In genomic region chr3:146221276-146221675, GRCh38 we compare ENCODE assay signal across 2 cellular contexts.
TF ChIP-seq lines count a peak whose summit lies in the region.

No MANE protein-coding gene starts in this region.

TF ChIP-seq in endothelial cell of umbilical vein, 7 proteins besides CTCF, POLR2A, EP300 and RAD21 (continued from another document):
- TF ChIP-seq JUN (IDR thresholded peaks at IDR 0.05; ENCODE audit: borderline replicate concordance, insufficient read depth, insufficient read length, low read depth) (no peak), POLR2AphosphoS5 (IDR thresholded peaks at IDR 0.05; ENCODE audit: insufficient read depth, low read depth, low read length) (no peak)

TF ChIP-seq in liver, 16 proteins besides CTCF, POLR2A, EP300 and RAD21 (continued from another document):
- TF ChIP-seq REST (IDR thresholded peaks at IDR 0.05) (no peak), HNF4G (IDR thresholded peaks at IDR 0.05) (no peak), EGR1 (IDR thresholded peaks at IDR 0.05; ENCODE audit: low read depth in 2 of 2) (no peak), GABPA (IDR thresholded peaks at IDR 0.05 in 1 of 2, conservative IDR thresholded peaks at IDR 0.05 in 1 of 2) (no peak), FOXA2 (IDR thresholded peaks at IDR 0.05) (no peak), ATF3 (IDR thresholded peaks at IDR 0.05) (no peak), RXRA (IDR thresholded peaks at IDR 0.05) (no peak), FOXA1 (IDR thresholded peaks at IDR 0.05) (no peak), YY1 (IDR thresholded peaks at IDR 0.05) (no peak), ZBTB33 (IDR thresholded peaks at IDR 0.05) (no peak)
TF ChIP-seq in liver: peak in this region for 0.
